In the genomic region with DNA sequence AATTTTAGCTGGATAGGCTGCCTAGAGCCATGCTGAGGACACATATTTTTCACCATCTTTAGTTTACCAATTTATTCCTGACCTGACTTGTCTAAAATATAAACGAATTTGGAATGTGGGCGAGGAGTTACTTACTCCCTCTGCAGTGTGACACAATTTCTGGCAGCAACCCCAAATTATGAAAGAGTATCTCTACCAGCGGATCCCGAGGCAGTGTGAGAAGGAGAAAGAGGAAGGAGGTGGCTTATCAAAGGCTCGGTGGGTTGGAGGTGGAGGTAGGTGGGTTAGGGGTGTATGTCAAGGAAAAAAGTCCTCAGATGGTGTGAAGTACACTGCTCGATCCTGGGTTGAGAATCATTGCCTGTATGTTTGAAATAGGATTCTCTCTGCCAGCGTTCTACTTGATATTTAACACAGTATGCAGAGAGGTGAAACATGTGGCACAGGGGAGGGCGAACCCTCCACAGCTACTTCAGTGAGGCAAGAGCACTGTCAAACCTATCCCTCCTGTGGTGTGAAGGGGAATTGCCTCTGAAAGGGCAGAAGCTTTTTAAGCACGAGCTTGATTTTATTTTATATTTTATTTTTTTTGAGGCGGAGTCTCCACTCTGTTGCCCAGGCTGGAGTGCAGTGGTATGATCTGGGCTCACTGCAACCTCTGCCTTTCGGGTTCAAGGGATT, we compare ENCODE assay signal across 8 cellular contexts.
DNase-seq lines count a peak whose midpoint lies in the region; ATAC-seq and TF ChIP-seq lines count a peak whose summit lies in the region.

No MANE protein-coding gene starts in this region.

- H3K27ac Mint-ChIP-seq in WTC11 = no peak overlapping the region

- no peaks in the 10 kb centered on the region for H3K27me3 ChIP-seq in MG63
- no peaks in the 10 kb centered on the region for H3K27me3 ChIP-seq in spleen (replicated peaks in 1 of 7)
- H3K27me3 ChIP-seq in colonic mucosa = no peaks in the 10 kb centered on the region

- H3K36me3 ChIP-seq in MG63 (no peaks in the 10 kb centered on the region), spleen (no peaks in the 10 kb centered on the region), colonic mucosa (no peaks in the 10 kb centered on the region)

- peak; percentile 39 for ATAC-seq in GM21619 (IDR thresholded peaks at IDR 0.05; ENCODE audit: unreplicated experiment)
- ATAC-seq in WTC11 = peak; percentile 89
- ATAC-seq in HG03097 (IDR thresholded peaks at IDR 0.05; ENCODE audit: low FRiP score, unreplicated experiment) = no peak

- H3K9me3 Mint-ChIP-seq in WTC11 = peaks cover 19% of the 10 kb centered on the region

- peak; percentile 38 for DNase-seq in EL
- DNase-seq in MG63 = peak; percentile 13
- DNase-seq in WTC11 (ENCODE audit: low spot score) = peak; percentile 32
- DNase-seq in fibroblast of mammary gland (ENCODE audit: low read depth) = peak; percentile 71
- DNase-seq in spleen = no peak
- DNase-seq in colonic mucosa = no peak

- POLR2A ChIA-PET in WTC11 (lab: Charles Lee) = interaction anchor here (1.0 to 1.1 kb wide), 3 partner anchors 8 to 99 kb away, joined by 3 to 12 read pairs (median 6); partner anchors contain the start of genes HSPD1, HSPE1 and MOB4

- H3K4me1 ChIP-seq in spleen (peaks cover 0 to 9% (median 0%) of the 10 kb centered on the region in 6 donors), colonic mucosa (no peaks in the 10 kb centered on the region)

- no peak overlapping the region for H3K4me3 Mint-ChIP-seq in WTC11

- H3K9ac ChIP-seq in colonic mucosa (ENCODE audit: low read depth in 2 of 2, low read length in 2 of 2) = no peak overlapping the region

- H3K27ac ChIP-seq in spleen (no peak overlapping the region), colonic mucosa (no peak overlapping the region)

- 38 to 63% (median 44%) methylated on average over 11 of the region's 11 CpGs for WGBS in spleen, 5 donors

- TF ChIP-seq CTCF in WTC11 (IDR thresholded peaks at IDR 0.05) (peak; percentile 41; the same call in 1 of the 2 replicates), fibroblast of mammary gland (conservative IDR thresholded peaks at IDR 0.05; ENCODE audit: control insufficient read depth, insufficient read depth, low read depth, low read length) (peak; percentile 48), spleen (IDR thresholded peaks at IDR 0.05 in 8 of 11, conservative IDR thresholded peaks at IDR 0.05 in 3 of 11) (peak in 7 of 11 experiments; percentile 5 to 46 (median 21)), colonic mucosa (IDR thresholded peaks at IDR 0.05) (no peak)

- CTCF ChIA-PET in WTC11 (lab: Charles Lee) = interaction anchor here (0.6 to 1.4 kb wide), 16 partner anchors 9 to 193 kb away, joined by 3 to 8 read pairs (median 3); partner anchors contain the start of genes HSPD1, MARS2 and MOB4

- TF ChIP-seq POLR2A in spleen (IDR thresholded peaks at IDR 0.05) = no peak

- no peaks in the 10 kb centered on the region; the same call in 1 of the 2 replicates for H3K27me3 Mint-ChIP-seq in WTC11 (ENCODE audit: low read depth)

- peaks cover 48% of the 10 kb centered on the region for H3K36me3 Mint-ChIP-seq in WTC11

- H3K9me3 ChIP-seq in MG63 (no peaks in the 10 kb centered on the region), spleen (no peaks in the 10 kb centered on the region), colonic mucosa (no peaks in the 10 kb centered on the region)

- no peak overlapping the region for H3K4me3 ChIP-seq in MG63
- no peak overlapping the region for H3K4me3 ChIP-seq in fibroblast of mammary gland (ENCODE audit: control insufficient read depth, low read depth, low read length)
- no peak overlapping the region for H3K4me3 ChIP-seq in spleen
- H3K4me3 ChIP-seq in colonic mucosa = no peak overlapping the region

- intact Hi-C loops in spleen (cut with DNase I; ENCODE audit: low total_unique reads) = no loop called here
- intact Hi-C loops in colonic mucosa (cut with DNase I) = no loop called here

- H3K4me1 Mint-ChIP-seq in WTC11 = peaks cover 59% of the 10 kb centered on the region

TF ChIP-seq in WTC11, 78 proteins besides CTCF, POLR2A, EP300 and RAD21:
- no peak for TF ChIP-seq NR1H2 (CRISPR knock-in tag; IDR thresholded peaks at IDR 0.05)
- TF ChIP-seq, protein P1, sequence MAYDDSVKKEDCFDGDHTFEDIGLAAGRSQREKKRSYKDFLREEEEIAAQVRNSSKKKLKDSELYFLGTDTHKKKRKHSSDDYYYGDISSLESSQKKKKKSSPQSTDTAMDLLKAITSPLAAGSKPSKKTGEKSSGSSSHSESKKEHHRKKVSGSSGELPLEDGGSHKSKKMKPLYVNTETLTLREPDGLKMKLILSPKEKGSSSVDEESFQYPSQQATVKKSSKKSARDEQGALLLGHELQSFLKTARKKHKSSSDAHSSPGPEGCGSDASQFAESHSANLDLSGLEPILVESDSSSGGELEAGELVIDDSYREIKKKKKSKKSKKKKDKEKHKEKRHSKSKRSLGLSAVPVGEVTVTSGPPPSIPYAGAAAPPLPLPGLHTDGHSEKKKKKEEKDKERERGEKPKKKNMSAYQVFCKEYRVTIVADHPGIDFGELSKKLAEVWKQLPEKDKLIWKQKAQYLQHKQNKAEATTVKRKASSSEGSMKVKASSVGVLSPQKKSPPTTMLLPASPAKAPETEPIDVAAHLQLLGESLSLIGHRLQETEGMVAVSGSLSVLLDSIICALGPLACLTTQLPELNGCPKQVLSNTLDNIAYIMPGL (CRISPR knock-in tag; IDR thresholded peaks at IDR 0.05) = peak; percentile 19; the same call in 1 of the 2 replicates
- no peak for TF ChIP-seq NFYB (CRISPR knock-in tag; conservative IDR thresholded peaks at IDR 0.05; ENCODE audit: low read depth)
- TF ChIP-seq, protein P2, sequence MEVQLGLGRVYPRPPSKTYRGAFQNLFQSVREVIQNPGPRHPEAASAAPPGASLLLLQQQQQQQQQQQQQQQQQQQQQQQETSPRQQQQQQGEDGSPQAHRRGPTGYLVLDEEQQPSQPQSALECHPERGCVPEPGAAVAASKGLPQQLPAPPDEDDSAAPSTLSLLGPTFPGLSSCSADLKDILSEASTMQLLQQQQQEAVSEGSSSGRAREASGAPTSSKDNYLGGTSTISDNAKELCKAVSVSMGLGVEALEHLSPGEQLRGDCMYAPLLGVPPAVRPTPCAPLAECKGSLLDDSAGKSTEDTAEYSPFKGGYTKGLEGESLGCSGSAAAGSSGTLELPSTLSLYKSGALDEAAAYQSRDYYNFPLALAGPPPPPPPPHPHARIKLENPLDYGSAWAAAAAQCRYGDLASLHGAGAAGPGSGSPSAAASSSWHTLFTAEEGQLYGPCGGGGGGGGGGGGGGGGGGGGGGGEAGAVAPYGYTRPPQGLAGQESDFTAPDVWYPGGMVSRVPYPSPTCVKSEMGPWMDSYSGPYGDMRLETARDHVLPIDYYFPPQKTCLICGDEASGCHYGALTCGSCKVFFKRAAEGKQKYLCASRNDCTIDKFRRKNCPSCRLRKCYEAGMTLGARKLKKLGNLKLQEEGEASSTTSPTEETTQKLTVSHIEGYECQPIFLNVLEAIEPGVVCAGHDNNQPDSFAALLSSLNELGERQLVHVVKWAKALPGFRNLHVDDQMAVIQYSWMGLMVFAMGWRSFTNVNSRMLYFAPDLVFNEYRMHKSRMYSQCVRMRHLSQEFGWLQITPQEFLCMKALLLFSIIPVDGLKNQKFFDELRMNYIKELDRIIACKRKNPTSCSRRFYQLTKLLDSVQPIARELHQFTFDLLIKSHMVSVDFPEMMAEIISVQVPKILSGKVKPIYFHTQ (CRISPR knock-in tag; IDR thresholded peaks at IDR 0.05) = no peak
- no peak for TF ChIP-seq ZNF232 (CRISPR knock-in tag; IDR thresholded peaks at IDR 0.05)
TF ChIP-seq in WTC11: peak in this region for 1.

Comparison
In these comparisons a context has a peak if more than half of its experiments do, and no peak if none do; other contexts are left out.
1. DNase-seq: peak in EL (single experiment), MG63 (single experiment), WTC11 (single experiment) and fibroblast of mammary gland (single experiment); none in spleen (single experiment) and colonic mucosa (single experiment).